13 cellular contexts compared by ENCODE assay signal in the genomic region with DNA sequence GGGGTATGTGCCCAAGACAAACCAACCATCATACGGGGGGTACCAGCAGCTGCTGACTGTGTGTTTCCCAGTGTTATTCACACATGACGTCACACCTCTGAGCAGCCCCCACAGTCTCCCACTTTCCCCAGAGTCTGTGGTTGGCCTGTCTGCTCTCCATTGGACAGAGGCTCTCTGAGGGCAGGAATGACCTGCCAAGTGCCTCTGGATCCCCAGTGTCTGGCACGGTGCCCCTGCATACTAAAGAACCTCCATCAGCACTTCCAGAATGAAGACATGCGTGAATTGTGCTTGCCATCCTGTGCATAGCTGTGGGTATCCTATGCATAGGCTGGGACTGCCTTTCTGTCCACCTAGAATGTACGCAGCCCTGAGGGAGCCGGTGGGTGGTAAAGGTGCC. TPM values are rescaled to one million over a fixed set of nuclear protein-coding genes. Genes with fewer than 3 reads are reported as not detected.
DNase-seq lines count a peak whose midpoint lies in the region; ATAC-seq, FAIRE-seq and TF ChIP-seq lines count a peak whose summit lies in the region.
"Had no signal": no experiment of that assay in that cellular context is flagged by ENCODE, and none has a peak within 500 bp of the region (broad histone marks: within the 10 kb centered on the region; RNA-seq: fewer than 3 reads in every experiment).

No MANE protein-coding gene starts in this region.

- peak overlapping the region; percentile 80 for H3K27ac Mint-ChIP-seq in HFFc6
- H3K27ac Mint-ChIP-seq: immature natural killer cell had no signal

- H3K27me3 Mint-ChIP-seq in HFFc6 (ENCODE audit: insufficient read depth), result peaks cover 2% of the 10 kb centered on the region
- H3K27me3 Mint-ChIP-seq: CD8-positive, alpha-beta memory T cell had no signal

- no peak for ATAC-seq in thoracic aorta (ENCODE audit: insufficient number of reproducible peaks, low FRiP score, low read depth)

- FAIRE-seq in H54 (lab: Jason Lieb, UNC), result no peak
- FAIRE-seq: frontal cortex had no signal

- H3K4me3 ChIP-seq in fibroblast of the aortic adventitia (ENCODE audit: low read depth, low read length) (no peak overlapping the region), thoracic aorta (no peak overlapping the region)

- H3K4me3 Mint-ChIP-seq in HFFc6, result no peak overlapping the region
- H3K4me3 Mint-ChIP-seq: CD8-positive, alpha-beta memory T cell; immature natural killer cell had no signal

- H3K9me3 Mint-ChIP-seq in HFFc6, result no peaks in the 10 kb centered on the region
- H3K9me3 Mint-ChIP-seq: CD8-positive, alpha-beta memory T cell; immature natural killer cell had no signal

- DNase-seq in HFFc6 (no peak), amniotic epithelial cell (ENCODE audit: low read depth) (peak; percentile 67), fibroblast of the aortic adventitia (ENCODE audit: low read depth) (peak; percentile 45), thoracic aorta (ENCODE audit: low spot score) (no peak), H54 (ENCODE audit: insufficient read length, low spot score) (no peak), NCI-H774 (lab: John Stamatoyannopoulos, UW) (no peak)
- no peak for DNase-seq in stimulated activated CD4-positive, alpha-beta T cell treated with anti-CD3 and anti-CD28 coated beads, Interleukin-2, amount 100 ng/mL, for 24 hours
- DNase-seq: NCI-H187 treated with DMSO at 0.1 percent for 48 hours, SIG-M5 had no signal

- TF ChIP-seq CTCF in HFFc6 (IDR thresholded peaks at IDR 0.05) (no peak), fibroblast of the aortic adventitia (IDR thresholded peaks at IDR 0.05; ENCODE audit: insufficient read depth, low read length) (no peak), thoracic aorta (IDR thresholded peaks at IDR 0.05) (no peak)

- H3K27me3 ChIP-seq in thoracic aorta (replicated peaks; ENCODE audit: insufficient read depth), result no peaks in the 10 kb centered on the region

- H3K4me1 Mint-ChIP-seq in HFFc6 (ENCODE audit: low read depth), result peaks cover 52% of the 10 kb centered on the region
- H3K4me1 Mint-ChIP-seq: CD8-positive, alpha-beta memory T cell; immature natural killer cell had no signal

- peak overlapping the region; percentile 93 to 99 for H3K27ac ChIP-seq in thoracic aorta

- no peaks in the 10 kb centered on the region for H3K9me3 ChIP-seq in thoracic aorta

- TF ChIP-seq POLR2A in H54 (IDR thresholded peaks at IDR 0.05; ENCODE audit: low read depth, low read length), result no peak

- no peaks in the 10 kb centered on the region for H3K36me3 Mint-ChIP-seq in HFFc6 (ENCODE audit: low read depth)
- H3K36me3 Mint-ChIP-seq: CD8-positive, alpha-beta memory T cell; immature natural killer cell had no signal

- H3K4me1 ChIP-seq in thoracic aorta (ENCODE audit: control insufficient read depth in 1 of 2, low read depth in 2 of 2), result peaks cover 40 to 57% of the 10 kb centered on the region in 2 donors

- H3K36me3 ChIP-seq in thoracic aorta, result no peaks in the 10 kb centered on the region

RNA-seq across cellular contexts. Expression of a gene that starts 3.5 kb away (rescaled TPM):
- 10 to 100 TPM; 54.3 to 92.3 (median 57.9) TPM for total RNA-seq in HFFc6 (2021; fragmentation: NEBNext Ultra II Directional; extraction: Animal tissue kit (Norgen Biotek cat#: 25700))
- total RNA-seq in fibroblast of the aortic adventitia (ENCODE audit: low replicate concordance) (6.7 and 16.2 TPM in 2 replicates), thoracic aorta (10 to 100 TPM; 30.1 to 57.1 TPM)

RNA-seq across cellular contexts. Expression of a gene that starts 6.6 kb away (rescaled TPM):
- not detected for total RNA-seq in HFFc6 (2021; fragmentation: NEBNext Ultra II Directional; extraction: Animal tissue kit (Norgen Biotek cat#: 25700))
- total RNA-seq in fibroblast of the aortic adventitia (ENCODE audit: low replicate concordance), result not detected in 2 replicates
- not detected for total RNA-seq in thoracic aorta
- total RNA-seq: CD8-positive, alpha-beta memory T cell; frontal cortex; occipital lobe had no signal

RNA-seq across cellular contexts. Expression of a gene that starts 13.8 kb away (rescaled TPM):
- under 1 TPM; 0.03 to 0.26 (median 0.21) TPM for total RNA-seq in HFFc6 (2021; fragmentation: NEBNext Ultra II Directional; extraction: Animal tissue kit (Norgen Biotek cat#: 25700))
- 0.08 and 0.36 TPM in 2 replicates for total RNA-seq in fibroblast of the aortic adventitia (ENCODE audit: low replicate concordance)
- under 1 TPM; 0.21 to 0.54 TPM for total RNA-seq in thoracic aorta

RNA-seq across cellular contexts. Expression of a gene that starts 20.7 kb away (rescaled TPM):
- total RNA-seq in HFFc6 (2021; fragmentation: NEBNext Ultra II Directional; extraction: Animal tissue kit (Norgen Biotek cat#: 25700)), result 10 to 100 TPM; 19.6 to 32.8 (median 23.4) TPM
- 8.1 and 8.9 TPM in 2 replicates for total RNA-seq in fibroblast of the aortic adventitia (ENCODE audit: low replicate concordance)
- 10 to 100 TPM; 63.8 to 79.2 TPM for total RNA-seq in thoracic aorta

RNA-seq across cellular contexts. Expression of a gene that starts 36.5 kb away (rescaled TPM):
- 1 to 10 TPM in 1 of 6 experiments, under 1 TPM in 5; 0.12 to 1.0 (median 0.48) TPM for total RNA-seq in HFFc6 (2021; fragmentation: NEBNext Ultra II Directional; extraction: Animal tissue kit (Norgen Biotek cat#: 25700))
- total RNA-seq in fibroblast of the aortic adventitia (ENCODE audit: low replicate concordance) (0.27 TPM in 1 of 2 replicates, not detected in the other), thoracic aorta (10 to 100 TPM; 17.7 to 32.4 TPM)

Comparison
In these comparisons a context has a peak if more than half of its experiments do, and no peak if none do; other contexts are left out.
1. DNase-seq: peak in amniotic epithelial cell (single experiment) and fibroblast of the aortic adventitia (single experiment); none in HFFc6 (single experiment), thoracic aorta (single experiment), stimulated activated CD4-positive, alpha-beta T cell treated with anti-CD3 and anti-CD28 coated beads, Interleukin-2, amount 100 ng/mL, for 24 hours (0 of 2), H54 (single experiment) and NCI-H774 (single experiment).